In genomic region chr1:3251810-3252429, GRCh38 we compare ENCODE assay signal across 22 cellular contexts.
DNase-seq lines count a peak whose midpoint lies in the region; ATAC-seq, FAIRE-seq and TF ChIP-seq lines count a peak whose summit lies in the region.
"Had no signal": no experiment of that assay in that cellular context is flagged by ENCODE, and none has a peak within 500 bp of the region (broad histone marks: within the 10 kb centered on the region; RNA-seq: fewer than 3 reads in every experiment).

No MANE protein-coding gene starts in this region.

- no peaks in the 10 kb centered on the region for H4K20me1 ChIP-seq in HepG2 (ENCODE audit: insufficient read depth, low read length)

- H3K9me3 Mint-ChIP-seq in brain, result peaks cover 0 to 10% (median 8%) of the 10 kb centered on the region in 5 experiments
- H3K9me3 Mint-ChIP-seq: CD8-positive, alpha-beta memory T cell; GM23338 had no signal

- POLR2A ChIA-PET in HepG2 (lab: Yijun Ruan, JAX), result interaction anchor here (2.0 to 4.5 kb wide), 4 partner anchors 14 to 32 kb away, joined by 10 to 43 read pairs (median 22); no protein-coding TSS in a partner anchor

- no peak overlapping the region for H3K4me3 ChIP-seq in HepG2 (replicated peaks in 1 of 3; ENCODE audit: insufficient read depth in 1 of 3, low read depth in 2 of 3, low read length in 3 of 3)
- no peak overlapping the region for H3K4me3 ChIP-seq in right lobe of liver
- H3K4me3 ChIP-seq in pancreas, result no peak overlapping the region
- H3K4me3 ChIP-seq: A549; BLaER1 treated with 17β-estradiol and CSF1 and Interleukin-3, amounts not matched to agents 10 nM and 100 nM; GM23338 had no signal

- in situ Hi-C loops in HepG2 (cut with HindIII; ENCODE audit: extremely low pct_ligation_motif_present, low pct_unique_long_range_greater_than_20kb), result no loop called here

- intact Hi-C loops in HepG2 (cut with micrococcal nuclease; ENCODE audit: unreplicated experiment) (loop anchor here (5.0 kb wide), 1 partner anchor 35 kb away; no protein-coding TSS in a partner anchor), right lobe of liver (cut with DNase I) (no loop called here), pancreas (cut with DNase I) (no loop called here)

- TF ChIP-seq EP300 in HepG2 (IDR thresholded peaks at IDR 0.05; ENCODE audit: low read depth in 2 of 2, low read length in 2 of 2), result no peak
- no peak for TF ChIP-seq EP300 in HepG2 (CRISPR knock-in tag; IDR thresholded peaks at IDR 0.05; ENCODE audit: borderline replicate concordance)

- H3K4me3 Mint-ChIP-seq in brain, result peak overlapping the region in 1 of 5 experiments; percentile 47
- H3K4me3 Mint-ChIP-seq: CD8-positive, alpha-beta memory T cell; GM23338; HFFc6 had no signal

- H3K27me3 ChIP-seq in HepG2 (ENCODE audit: control insufficient read depth in 1 of 2, insufficient read depth in 2 of 2, low read length in 2 of 2), result no peaks in the 10 kb centered on the region
- no peaks in the 10 kb centered on the region for H3K27me3 ChIP-seq in right lobe of liver
- H3K27me3 ChIP-seq in pancreas, result no peaks in the 10 kb centered on the region

- no peak overlapping the region for H3K9ac ChIP-seq in HepG2 (ENCODE audit: insufficient read depth, low read depth, low read length)
- H3K9ac ChIP-seq: BLaER1 treated with 17β-estradiol and CSF1 and Interleukin-3, amounts not matched to agents 10 nM and 100 nM had no signal

- no peak overlapping the region for H2AFZ ChIP-seq in HepG2 (ENCODE audit: low read length)
- H2AFZ ChIP-seq: GM23338 had no signal

- H3K27ac ChIP-seq in HepG2 (ENCODE audit: extremely low read length, insufficient read depth, low read length) (peak overlapping the region; percentile 83), right lobe of liver (no peak overlapping the region), pancreas (peak overlapping the region; percentile 22 to 68 (median 36)), substantia nigra (ENCODE audit: low read depth, low read length, poor library complexity, severe bottlenecking) (no peak overlapping the region)
- H3K27ac ChIP-seq: A549; BLaER1 treated with 17β-estradiol and CSF1 and Interleukin-3, amounts not matched to agents 10 nM and 100 nM had no signal

- H3K27ac Mint-ChIP-seq in brain, result peak overlapping the region; percentile 40 to 91 (median 80)
- H3K27ac Mint-ChIP-seq: CD8-positive, alpha-beta memory T cell; GM23338; HFFc6 had no signal

- FAIRE-seq in HepG2 (lab: Jason Lieb, UNC) (no peak), pancreas (lab: Jason Lieb, UNC) (no peak)
- FAIRE-seq: A549, GM12891, GM18507 had no signal

- no peaks in the 10 kb centered on the region for H3K36me3 ChIP-seq in HepG2 (replicated peaks in 1 of 2; ENCODE audit: control insufficient read depth in 1 of 2, insufficient read depth in 2 of 2, low read length in 2 of 2)
- H3K36me3 ChIP-seq in right lobe of liver, result no peaks in the 10 kb centered on the region
- no peaks in the 10 kb centered on the region for H3K36me3 ChIP-seq in pancreas
- H3K36me3 ChIP-seq: BLaER1 treated with 17β-estradiol and CSF1 and Interleukin-3, amounts not matched to agents 10 nM and 100 nM had no signal

- no peaks in the 10 kb centered on the region for H3K9me3 ChIP-seq in HepG2 (ENCODE audit: low read length)
- H3K9me3 ChIP-seq in right lobe of liver, result no peaks in the 10 kb centered on the region
- no peaks in the 10 kb centered on the region for H3K9me3 ChIP-seq in pancreas
- H3K9me3 ChIP-seq: A549 had no signal

- TF ChIP-seq POLR2A in HepG2 (IDR thresholded peaks at IDR 0.05; ENCODE audit: insufficient read depth in 1 of 2, low read depth in 2 of 2, low read length in 2 of 2) (no peak), right lobe of liver (IDR thresholded peaks at IDR 0.05) (no peak)

- BruUV-seq in HepG2 (replicated peaks; lab: Mats Ljungman, UMichigan), result no TSS peak

- ATAC-seq in HepG2, result no peak
- no peak for ATAC-seq in right lobe of liver
- peak in 3 of 4 donors; percentile 41 to 62 (median 49) for ATAC-seq in pancreas
- ATAC-seq: GM23338, SK-N-SH treated with all-trans-retinoic acid at 6 μM for 48 hours had no signal

- WGBS in HepG2 (ENCODE audit: low lambda C conversion rate), result 85% methylated on average over 10 of the region's 17 CpGs
- 71% methylated on average over 4 of the region's 17 CpGs for WGBS in right lobe of liver (ENCODE audit: insufficient coverage, low coverage, low lambda C conversion rate, missing lambda C conversion rate)
- 48 to 68% methylated on average over 17 of the region's 17 CpGs for WGBS in pancreas, 2 donors

- no peak for TF ChIP-seq RAD21 in HepG2 (CRISPR knock-in tag; IDR thresholded peaks at IDR 0.05)

- no peaks in the 10 kb centered on the region for H3K79me2 ChIP-seq in HepG2 (ENCODE audit: insufficient read depth, low read length)

- H3K4me1 ChIP-seq in HepG2 (ENCODE audit: insufficient read depth, low read length) (peaks cover 52% of the 10 kb centered on the region), right lobe of liver (no peaks in the 10 kb centered on the region), pancreas (peaks cover 12 to 18% (median 14%) of the 10 kb centered on the region in 3 donors)
- H3K4me1 ChIP-seq: A549 had no signal

- peaks cover 3% of the 10 kb centered on the region for H3K36me3 Mint-ChIP-seq in brain
- H3K36me3 Mint-ChIP-seq: CD8-positive, alpha-beta memory T cell had no signal

- CTCF ChIA-PET in HepG2 (lab: Yijun Ruan, JAX; ENCODE audit: low intra/inter-chr PET ratio, low total read pairs), result no interaction called here

- TF ChIP-seq CTCF in HepG2 (CRISPR knock-in tag; IDR thresholded peaks at IDR 0.05) (no peak), right lobe of liver (IDR thresholded peaks at IDR 0.05) (no peak), brain (conservative IDR thresholded peaks at IDR 0.05) (no peak), pancreas (IDR thresholded peaks at IDR 0.05) (no peak)

- H3K4me1 Mint-ChIP-seq in brain, result peaks cover 51% of the 10 kb centered on the region
- H3K4me1 Mint-ChIP-seq: CD8-positive, alpha-beta memory T cell had no signal

- no peaks in the 10 kb centered on the region for H3K27me3 Mint-ChIP-seq in brain

- DNase-seq in HepG2 (ENCODE audit: low spot score) (no peak), right lobe of liver (no peak), pancreas (peak in 1 of 6 donors; percentile 60), HPDE6-E6E7 (ENCODE audit: extremely low spot score) (no peak), substantia nigra (lab: John Stamatoyannopoulos, UW) (no peak), UCSD-AML1 (lab: John Stamatoyannopoulos, UW; ENCODE audit: unreplicated experiment) (no peak)
- DNase-seq: CD8-positive, alpha-beta memory T cell; DND-41; GDM1; HFFc6; NCI-H1092; NCI-H187 treated with DMSO at 0.1 percent for 48 hours; NCI-H446 treated with DMSO at 0.1 percent for 48 hours; NCI-H748 treated with DMSO at 0.1 percent for 48 hours; SHP77 had no signal

- H3K4me2 ChIP-seq in HepG2 (ENCODE audit: low read depth, low read length), result no peak overlapping the region
- H3K4me2 ChIP-seq: A549; BLaER1 treated with 17β-estradiol and CSF1 and Interleukin-3, amounts not matched to agents 10 nM and 100 nM; GM23338 had no signal

TF ChIP-seq in HepG2, 621 proteins besides CTCF, POLR2A, EP300 and RAD21 (continues in another document):
- TF ChIP-seq SNAPC4 (CRISPR knock-in tag; IDR thresholded peaks at IDR 0.05) (no peak), ZNF335 (CRISPR knock-in tag; IDR thresholded peaks at IDR 0.05) (no peak), IKZF1 (IDR thresholded peaks at IDR 0.05) (no peak), JUND (CRISPR knock-in tag; IDR thresholded peaks at IDR 0.05) (no peak)

Comparison
In these comparisons a context has a peak if more than half of its experiments do, and no peak if none do; other contexts are left out.
1. H3K27ac ChIP-seq: peak in HepG2 (single experiment) and pancreas (4 of 4); none in right lobe of liver (0 of 3) and substantia nigra (single experiment).
2. ATAC-seq: peak in pancreas (3 of 4); none in HepG2 (single experiment) and right lobe of liver (0 of 4).